ENCODE assay signal across 24 cellular contexts in genomic region chr10:16814081-16814480, GRCh38.
"Had no signal": no experiment of that assay in that cellular context is flagged by ENCODE, and none has a peak within 500 bp of the region (broad histone marks: within the 10 kb centered on the region; RNA-seq: fewer than 3 reads in every experiment).

No MANE protein-coding gene starts in this region.

- H3K27ac ChIP-seq: adrenal gland, body of pancreas, breast epithelium, SJCRH30, SK-N-MC, VCaP had no signal

- H3K27me3 ChIP-seq: adrenal gland, body of pancreas, breast epithelium, MG63, SJCRH30 had no signal

- H3K9me3 Mint-ChIP-seq: activated CD8-positive, alpha-beta T cell treated with anti-CD3 and anti-CD28 coated beads for 36 hours; activated naive CD4-positive, alpha-beta T cell treated with anti-CD3 and anti-CD28 coated beads, Interleukin-2, amount 10 ng/mL, durations not matched to agents 7 days and 5 days; activated T-cell treated with anti-CD3 and anti-CD28 coated beads, Interleukin-2, amount 50 U/mL, for 24 hours; T-helper 2 cell treated with Interferon-gamma antibody and Interleukin-4, amounts not matched to agents 5 μg/mL and 100 μg/mL, for 36 hours had no signal

- H3K9me3 ChIP-seq: adrenal gland, body of pancreas, breast epithelium, MG63, SJCRH30 had no signal

- H3K36me3 ChIP-seq: adrenal gland, breast epithelium, SJCRH30 had no signal

- DNase-seq: activated CD4-positive, alpha-beta T cell treated with anti-CD3 and anti-CD28 coated beads, Interleukin-2, amount 10 ng/mL, durations not matched to agents 24 days and 14 days; activated CD4-positive, alpha-beta T cell treated with anti-CD3 and anti-CD28 coated beads, Interleukin-2, amount 50 U/mL, for 4 hours; activated CD8-positive, alpha-beta T cell treated with anti-CD3 and anti-CD28 coated beads for 36 hours; activated effector memory CD4-positive, alpha-beta T cell treated with Interleukin-2 at 50 U/mL for 16 hours; activated naive CD4-positive, alpha-beta T cell treated with anti-CD3 and anti-CD28 coated beads, Interleukin-2, amount 10 ng/mL, durations not matched to agents 7 days and 5 days; activated T-cell treated with anti-CD3 and anti-CD28 coated beads, Interleukin-2, amount 50 U/mL, for 24 hours; adrenal gland; body of pancreas; MG63; NCI-H1048; NCI-H1105 treated with DMSO at 0.1 percent for 48 hours; NCI-H1436; NCI-H1694; NCI-H1930; NCI-H2081 treated with DMSO at 0.1 percent for 48 hours; NCI-H226; NCI-H524 treated with DMSO at 0.1 percent for 48 hours; SHP77; SJCRH30 had no signal

- ATAC-seq: activated CD8-positive, alpha-beta T cell treated with anti-CD3 and anti-CD28 coated beads for 36 hours; body of pancreas; Panc1 had no signal

- H3K27me3 Mint-ChIP-seq: activated CD8-positive, alpha-beta T cell treated with anti-CD3 and anti-CD28 coated beads for 36 hours; activated T-cell treated with anti-CD3 and anti-CD28 coated beads, Interleukin-2, amount 50 U/mL, for 24 hours had no signal

- H3K4me3 Mint-ChIP-seq: activated CD4-positive, alpha-beta T cell treated with anti-CD3 and anti-CD28 coated beads, Interleukin-2, amount 10 ng/mL, durations not matched to agents 24 days and 14 days; activated CD8-positive, alpha-beta T cell treated with anti-CD3 and anti-CD28 coated beads for 36 hours; activated naive CD4-positive, alpha-beta T cell treated with anti-CD3 and anti-CD28 coated beads, Interleukin-2, amount 10 ng/mL, durations not matched to agents 7 days and 5 days; activated T-cell treated with anti-CD3 and anti-CD28 coated beads, Interleukin-2, amount 50 U/mL, for 24 hours; T-helper 2 cell treated with Interferon-gamma antibody and Interleukin-4, amounts not matched to agents 5 μg/mL and 100 μg/mL, for 36 hours had no signal

- H3K4me3 ChIP-seq: adrenal gland, body of pancreas, breast epithelium, MG63, SJCRH30, SK-N-MC had no signal

- H3K4me1 ChIP-seq: SJCRH30 had no signal

- H3K27ac Mint-ChIP-seq: activated CD4-positive, alpha-beta T cell treated with anti-CD3 and anti-CD28 coated beads, Interleukin-2, amount 10 ng/mL, durations not matched to agents 24 days and 14 days; activated CD8-positive, alpha-beta T cell treated with anti-CD3 and anti-CD28 coated beads for 36 hours; activated naive CD4-positive, alpha-beta T cell treated with anti-CD3 and anti-CD28 coated beads, Interleukin-2, amount 10 ng/mL, durations not matched to agents 7 days and 5 days; activated T-cell treated with anti-CD3 and anti-CD28 coated beads, Interleukin-2, amount 50 U/mL, for 24 hours; T-helper 2 cell treated with Interferon-gamma antibody and Interleukin-4, amounts not matched to agents 5 μg/mL and 100 μg/mL, for 36 hours had no signal
